22 cellular contexts compared by ENCODE assay signal in genomic region chr15:41832208-41832607, GRCh38. TPM values are rescaled to one million over a fixed set of nuclear protein-coding genes. Genes with fewer than 3 reads are reported as not detected.
DNase-seq lines count a peak whose midpoint lies in the region; TF ChIP-seq lines count a peak whose summit lies in the region.
"Had no signal": no experiment of that assay in that cellular context is flagged by ENCODE, and none has a peak within 500 bp of the region (broad histone marks: within the 10 kb centered on the region; RNA-seq: fewer than 3 reads in every experiment).

No MANE protein-coding gene starts in this region.

- H2AK5ac ChIP-seq in mesenchymal stem cell (ENCODE audit: low read length, severe bottlenecking), result no peak overlapping the region

- dilution Hi-C loops in mammary epithelial cell (cut with HindIII; ENCODE audit: low sequenced_read_pairs), result no loop called here

- no peak overlapping the region for H3K4ac ChIP-seq in mesenchymal stem cell (ENCODE audit: low read depth in 1 of 2, low read length in 2 of 2)

- no TSS peak for BruUV-seq in mammary epithelial cell (replicated peaks; lab: Mats Ljungman, UMichigan)

- POLR2A ChIA-PET in CD4-positive, alpha-beta memory T cell (lab: Charles Lee; ENCODE audit: partially characterized antibody), result interaction anchor here (0.7 to 2.1 kb wide), 10 partner anchors 11 to 140 kb away, joined by 3 to 6 read pairs (median 3); partner anchors contain the start of gene EHD4

- H3K23ac ChIP-seq in mesenchymal stem cell (ENCODE audit: low read length in 2 of 2), result no peak overlapping the region

- TF ChIP-seq EP300 in suprapubic skin (IDR thresholded peaks at IDR 0.05), result no peak

- H4K20me1 ChIP-seq in Loucy (ENCODE audit: insufficient read depth, low read length, poor library complexity, severe bottlenecking) (no peaks in the 10 kb centered on the region), mammary epithelial cell (ENCODE audit: insufficient read depth, low read length) (no peaks in the 10 kb centered on the region)

- H3K18ac ChIP-seq in mesenchymal stem cell (ENCODE audit: low read depth in 1 of 2, low read length in 2 of 2), result no peak overlapping the region

- H3K9me3 Mint-ChIP-seq in CD4-positive, alpha-beta memory T cell, result no peaks in the 10 kb centered on the region
- H3K9me3 Mint-ChIP-seq: naive B cell; stimulated activated naive CD8-positive, alpha-beta T cell treated with anti-CD3 and anti-CD28 coated beads, Interleukin-15, amount 100 ng/mL, for 72 hours had no signal

- H3K4me2 ChIP-seq in Loucy (ENCODE audit: low read depth, low read length, poor library complexity, severe bottlenecking), result peak overlapping the region; percentile 75
- no peak overlapping the region for H3K4me2 ChIP-seq in mammary epithelial cell (ENCODE audit: insufficient read depth, low read depth, low read length)
- H3K4me2 ChIP-seq in mesenchymal stem cell (ENCODE audit: low read length, poor library complexity, severe bottlenecking), result no peak overlapping the region

- CTCF ChIA-PET in CD4-positive, alpha-beta memory T cell (lab: Charles Lee; ENCODE audit: partially characterized antibody), result interaction anchor here (1.0 to 1.5 kb wide), 8 partner anchors 13 to 105 kb away, joined by 3 to 16 read pairs (median 4); partner anchors contain the start of gene MAPKBP1
- CTCF ChIA-PET in mammary epithelial cell (lab: Charles Lee; ENCODE audit: low non-redundant PET), result no interaction called here

- peaks cover 5 to 40% of the 10 kb centered on the region in 2 donors for H3K36me3 Mint-ChIP-seq in CD4-positive, alpha-beta memory T cell
- H3K36me3 Mint-ChIP-seq: naive B cell had no signal

- H3K27me3 ChIP-seq in CD4-positive, alpha-beta memory T cell (ENCODE audit: insufficient read depth, low read length), result no peaks in the 10 kb centered on the region
- H3K27me3 ChIP-seq in Loucy (ENCODE audit: insufficient read depth, low read length, poor library complexity, severe bottlenecking) (no peaks in the 10 kb centered on the region), mammary epithelial cell (ENCODE audit: insufficient read depth, low read length) (no peaks in the 10 kb centered on the region), suprapubic skin (no peaks in the 10 kb centered on the region), mesenchymal stem cell (ENCODE audit: control insufficient read depth in 1 of 2, insufficient read depth in 1 of 2, low read length in 2 of 2) (no peaks in the 10 kb centered on the region)
- H3K27me3 ChIP-seq: left lung had no signal

- H3F3A ChIP-seq in Loucy (ENCODE audit: low read depth), result peaks cover 12% of the 10 kb centered on the region

- peak overlapping the region in 3 of 8 donors; percentile 31 to 87 (median 45) for H3K4me3 Mint-ChIP-seq in CD4-positive, alpha-beta memory T cell
- H3K4me3 Mint-ChIP-seq: activated CD4-positive, alpha-beta T cell treated with anti-CD3 and anti-CD28 coated beads for 36 hours; activated naive CD8-positive, alpha-beta T cell had no signal

- H3K9me3 ChIP-seq in CD4-positive, alpha-beta memory T cell (ENCODE audit: control insufficient read depth in 1 of 2, low read length in 2 of 2), result no peaks in the 10 kb centered on the region
- no peaks in the 10 kb centered on the region for H3K9me3 ChIP-seq in Loucy (ENCODE audit: insufficient read depth, low read depth, low read length)
- H3K9me3 ChIP-seq in mammary epithelial cell (replicated peaks; ENCODE audit: insufficient read depth, low read length), result no peaks in the 10 kb centered on the region
- H3K9me3 ChIP-seq in suprapubic skin, result no peaks in the 10 kb centered on the region
- H3K9me3 ChIP-seq in mesenchymal stem cell (ENCODE audit: control insufficient read depth, low read length), result no peaks in the 10 kb centered on the region
- H3K9me3 ChIP-seq: left lung, neutrophil had no signal

- no peak overlapping the region for H2BK120ac ChIP-seq in mesenchymal stem cell (ENCODE audit: low read depth, low read length)

- H3K27ac Mint-ChIP-seq in CD4-positive, alpha-beta memory T cell, result peak overlapping the region in 4 of 7 donors; percentile 29 to 77 (median 56)
- H3K27ac Mint-ChIP-seq: activated CD4-positive, alpha-beta T cell treated with anti-CD3 and anti-CD28 coated beads for 36 hours; stimulated activated naive CD8-positive, alpha-beta T cell treated with anti-CD3 and anti-CD28 coated beads, Interleukin-15, amount 100 ng/mL, for 72 hours had no signal

- no peak overlapping the region for H2BK12ac ChIP-seq in mesenchymal stem cell (ENCODE audit: low read length in 2 of 2)

- TF ChIP-seq POLR2A in suprapubic skin (IDR thresholded peaks at IDR 0.05), result no peak

- H3K4me1 Mint-ChIP-seq in CD4-positive, alpha-beta memory T cell, result peaks cover 34 to 71% (median 53%) of the 10 kb centered on the region in 4 donors

- no peak overlapping the region for H4K8ac ChIP-seq in mesenchymal stem cell (ENCODE audit: low read length)

- H2AFZ ChIP-seq in Loucy (ENCODE audit: low read length) (no peak overlapping the region), mammary epithelial cell (ENCODE audit: low read depth, low read length) (no peak overlapping the region), mesenchymal stem cell (ENCODE audit: low read depth, low read length) (no peak overlapping the region)

- no peak overlapping the region for H3K14ac ChIP-seq in mesenchymal stem cell (ENCODE audit: low read length in 2 of 2)

- H3K27me3 Mint-ChIP-seq in CD4-positive, alpha-beta memory T cell, result no peaks in the 10 kb centered on the region
- H3K27me3 Mint-ChIP-seq: activated CD4-positive, alpha-beta T cell treated with anti-CD3 and anti-CD28 coated beads for 36 hours; activated naive CD8-positive, alpha-beta T cell; naive B cell; stimulated activated naive CD8-positive, alpha-beta T cell treated with anti-CD3 and anti-CD28 coated beads, Interleukin-15, amount 100 ng/mL, for 72 hours had no signal

- no peak overlapping the region for H3K4me3 ChIP-seq in CD4-positive, alpha-beta memory T cell (ENCODE audit: low read length in 2 of 2)
- H3K4me3 ChIP-seq in Loucy (ENCODE audit: low read length, poor library complexity, severe bottlenecking), result peak overlapping the region; percentile 46
- no peak overlapping the region for H3K4me3 ChIP-seq in mammary epithelial cell (replicated peaks in 1 of 3; ENCODE audit: insufficient read depth in 1 of 3, low read depth in 2 of 3, low read length in 3 of 3)
- H3K4me3 ChIP-seq in suprapubic skin, result no peak overlapping the region
- no peak overlapping the region for H3K4me3 ChIP-seq in mesenchymal stem cell (ENCODE audit: insufficient read depth in 1 of 2, low read depth in 1 of 2, low read length in 2 of 2)
- H3K4me3 ChIP-seq: left lung, SK-N-MC had no signal

- peaks cover 48% of the 10 kb centered on the region for H3K4me1 ChIP-seq in CD4-positive, alpha-beta memory T cell (ENCODE audit: insufficient read depth, low read length)
- H3K4me1 ChIP-seq in Loucy (ENCODE audit: insufficient read depth, low read length, poor library complexity, severe bottlenecking) (peaks cover 77% of the 10 kb centered on the region), mammary epithelial cell (ENCODE audit: insufficient read depth, low read length) (peaks cover 63% of the 10 kb centered on the region), suprapubic skin (peaks cover 86% of the 10 kb centered on the region), mesenchymal stem cell (ENCODE audit: control insufficient read depth, insufficient read depth, low read depth, low read length) (peaks cover 14% of the 10 kb centered on the region)

- no peaks in the 10 kb centered on the region for H3K9me2 ChIP-seq in Loucy (replicated peaks; ENCODE audit: low read depth, low read length)

- peaks cover 14% of the 10 kb centered on the region for H3K79me1 ChIP-seq in mesenchymal stem cell (replicated peaks; ENCODE audit: low read length, poor library complexity, severe bottlenecking)

- H3K79me2 ChIP-seq in Loucy (ENCODE audit: insufficient read depth, low read length), result peaks cover 42% of the 10 kb centered on the region
- H3K79me2 ChIP-seq in mammary epithelial cell (ENCODE audit: insufficient read depth, low read length), result peaks cover 42% of the 10 kb centered on the region

- no peak overlapping the region for H4K91ac ChIP-seq in mesenchymal stem cell (ENCODE audit: low read length)

- H2BK15ac ChIP-seq in mesenchymal stem cell (ENCODE audit: low read depth, poor library complexity, severe bottlenecking), result no peak overlapping the region

- no peak overlapping the region for H2BK5ac ChIP-seq in mesenchymal stem cell (ENCODE audit: low read depth, low read length, poor library complexity, severe bottlenecking)

- intact Hi-C loops in CD4-positive, alpha-beta memory T cell (cut with micrococcal nuclease), result loop anchor here (1.0 kb wide), 1 partner anchor 105 kb away; no protein-coding TSS in a partner anchor
- intact Hi-C loops in mammary epithelial cell (cut with micrococcal nuclease), result loop anchor here (1.0 to 2.0 kb wide), 2 partner anchors 63 to 72 kb away; partner anchors contain the start of gene SPTBN5

- H3K9ac ChIP-seq in Loucy (ENCODE audit: low read depth, low read length, poor library complexity, severe bottlenecking) (peak overlapping the region; percentile 45), mammary epithelial cell (ENCODE audit: insufficient read depth, low read length) (no peak overlapping the region), mesenchymal stem cell (ENCODE audit: low read length) (no peak overlapping the region)

- H3K27ac ChIP-seq in CD4-positive, alpha-beta memory T cell (ENCODE audit: low read depth, low read length), result no peak overlapping the region
- peak overlapping the region; percentile 53 for H3K27ac ChIP-seq in mammary epithelial cell (ENCODE audit: insufficient read depth, low read depth, low read length)
- H3K27ac ChIP-seq in suprapubic skin, result peak overlapping the region; percentile 84
- H3K27ac ChIP-seq in mesenchymal stem cell (ENCODE audit: low read length, poor library complexity, severe bottlenecking), result no peak overlapping the region
- H3K27ac ChIP-seq: left lung, neutrophil, SK-N-MC had no signal

- peaks cover 4% of the 10 kb centered on the region for H3K36me3 ChIP-seq in CD4-positive, alpha-beta memory T cell (ENCODE audit: insufficient read depth, low read length)
- H3K36me3 ChIP-seq in Loucy (ENCODE audit: insufficient read depth, low read length) (no peaks in the 10 kb centered on the region), mammary epithelial cell (ENCODE audit: insufficient read depth, low read length) (no peaks in the 10 kb centered on the region), suprapubic skin (peaks cover 36% of the 10 kb centered on the region), mesenchymal stem cell (ENCODE audit: control insufficient read depth in 1 of 2, insufficient read depth in 2 of 2, low read depth in 1 of 2, low read length in 2 of 2) (peaks cover 5 to 42% of the 10 kb centered on the region in 2 experiments)

- DNase-seq in CD4-positive, alpha-beta memory T cell, result no peak
- DNase-seq in mammary epithelial cell (no peak), suprapubic skin (ENCODE audit: low spot score in 2 of 2) (no peak), NK-92 (lab: John Stamatoyannopoulos, UW; ENCODE audit: unreplicated experiment) (no peak), mesenchymal stem cell (no peak), mesenteric fat pad (ENCODE audit: low spot score) (no peak)
- DNase-seq: activated effector memory CD4-positive, alpha-beta T cell treated with anti-CD3 and anti-CD28 coated beads, Interleukin-2, amount 50 U/mL, for 16 hours; aorta; C1 segment of cervical spinal cord; DND-41; GF-D8; naive B cell; NCI-H446 treated with DMSO at 0.1 percent for 48 hours; stimulated activated CD4-positive, alpha-beta T cell treated with anti-CD3 and anti-CD28 coated beads, Interleukin-12 subunit alpha, Interleukin-12 subunit beta, amount 100 ng/mL, for 4 hours; stimulated activated CD4-positive, alpha-beta T cell treated with anti-CD3 and anti-CD28 coated beads, Interleukin-2, amount 100 ng/mL, for 48 hours; stimulated activated naive CD8-positive, alpha-beta T cell treated with anti-CD3 and anti-CD28 coated beads, Interleukin-15, amount 100 ng/mL, for 72 hours had no signal

- no peak for TF ChIP-seq CTCF in Loucy (conservative IDR thresholded peaks at IDR 0.05; ENCODE audit: low read length)
- TF ChIP-seq CTCF in mammary epithelial cell (conservative IDR thresholded peaks at IDR 0.05 in 1 of 2, IDR thresholded peaks at IDR 0.05 in 1 of 2; ENCODE audit: extremely low read depth in 1 of 2, insufficient read depth in 1 of 2, low read depth in 1 of 2, low read length in 2 of 2), result no peak
- no peak for TF ChIP-seq CTCF in suprapubic skin (IDR thresholded peaks at IDR 0.05)

- in situ Hi-C loops in mammary epithelial cell (cut with MboI; ENCODE audit: low sequenced_read_pairs in 2 of 2), result no loop called here

- 100% methylated on average over 8 of the region's 10 CpGs for WGBS in mammary epithelial cell (ENCODE audit: low coverage, missing lambda C conversion rate)
- 77% methylated on average over 10 of the region's 10 CpGs for WGBS in suprapubic skin
- 98% methylated on average over 10 of the region's 10 CpGs for WGBS in mesenchymal stem cell

RNA-seq across cellular contexts. Expression of gene JMJD7, which starts 4.3 kb away (rescaled TPM):
- 10 to 100 TPM; 75.0 to 78.5 TPM for total RNA-seq in CD4-positive, alpha-beta memory T cell
- polyA plus RNA-seq in CD4-positive, alpha-beta memory T cell, result 10 to 100 TPM; 18.7 to 28.0 TPM
- total RNA-seq in mammary epithelial cell, result 10 to 100 TPM in 1 of 2 donors, 1 to 10 TPM in 1; 5.8 to 22.3 TPM
- 21.5 TPM for polyA plus RNA-seq in mammary epithelial cell
- 6.9 TPM for polyA minus RNA-seq in mammary epithelial cell
- total RNA-seq in suprapubic skin, result 10 to 100 TPM; 45.4 to 88.3 (median 60.9) TPM
- polyA plus RNA-seq in mesenchymal stem cell (2013, experiment 1 of 2), result 2.6 TPM
- polyA plus RNA-seq in mesenchymal stem cell (2013, experiment 2 of 2), result 2.5 TPM
- total RNA-seq in mesenteric fat pad, result 7.7 TPM

RNA-seq across cellular contexts. Expression of gene PLA2G4B, which starts 6.4 kb away (rescaled TPM):
- total RNA-seq in CD4-positive, alpha-beta memory T cell, result 10 to 100 TPM; 64.5 to 64.9 TPM
- 1 to 10 TPM; 1.5 to 2.8 TPM for polyA plus RNA-seq in CD4-positive, alpha-beta memory T cell
- total RNA-seq in mammary epithelial cell, result 10 to 100 TPM in 1 of 2 donors, 1 to 10 TPM in 1; 1.5 to 11.2 TPM
- polyA plus RNA-seq in mammary epithelial cell, result 3.8 TPM
- 2.0 TPM for polyA minus RNA-seq in mammary epithelial cell
- 100 to 1,000 TPM in 1 of 4 donors, 10 to 100 TPM in 3; 59.7 to 195 (median 73.7) TPM for total RNA-seq in suprapubic skin
- 3.3 TPM for polyA plus RNA-seq in mesenchymal stem cell (2013, experiment 1 of 2)
- polyA plus RNA-seq in mesenchymal stem cell (2013, experiment 2 of 2), result 2.0 TPM
- 4.3 TPM for total RNA-seq in mesenteric fat pad

RNA-seq across cellular contexts. Expression of gene MAPKBP1, which starts 57.9 kb away (rescaled TPM):
- total RNA-seq in CD4-positive, alpha-beta memory T cell, result 10 to 100 TPM; 39.7 to 42.6 TPM
- polyA plus RNA-seq in CD4-positive, alpha-beta memory T cell, result 1 to 10 TPM in 1 of 2 donors, under 1 TPM in 1; 0.87 to 3.8 TPM
- 100 to 1,000 TPM in 1 of 2 donors, 10 to 100 TPM in 1; 41.3 to 109 TPM for total RNA-seq in mammary epithelial cell
- 13.2 TPM for polyA plus RNA-seq in mammary epithelial cell
- 128 TPM for polyA minus RNA-seq in mammary epithelial cell
- 100 to 1,000 TPM in 1 of 4 donors, 10 to 100 TPM in 3; 69.3 to 157 (median 81.6) TPM for total RNA-seq in suprapubic skin
- polyA plus RNA-seq in mesenchymal stem cell (2013, experiment 1 of 2), result 9.1 TPM
- polyA plus RNA-seq in mesenchymal stem cell (2013, experiment 2 of 2), result 8.2 TPM
- total RNA-seq in mesenteric fat pad, result 21.2 TPM

Comparison
In these comparisons a context has a peak if more than half of its experiments do, and no peak if none do; other contexts are left out.
1. H3K27ac ChIP-seq: peak in mammary epithelial cell (single experiment) and suprapubic skin (single experiment); none in CD4-positive, alpha-beta memory T cell (single experiment) and mesenchymal stem cell (single experiment).
2. RNA of gene PLA2G4B, which starts 6.4 kb away (total RNA-seq): 59.7 to 195 TPM in suprapubic skin and 64.5 to 64.9 TPM in CD4-positive, alpha-beta memory T cell; 1.5 to 11.2 TPM in mammary epithelial cell and 4.3 TPM in mesenteric fat pad (single experiment); every median in the first group is over 4 times any median in the second.